In genomic region chr11:62555464-62556092, GRCh38 we compare ENCODE assay signal across 1 cellular context.
TF ChIP-seq lines count a peak whose summit lies in the region.

No MANE protein-coding gene starts in this region.

TF ChIP-seq in K562, 482 proteins besides CTCF, POLR2A, EP300 and RAD21:
- 0 out of 2 replicates have a peak, but pooled peaks have one; percentile 46 for TF ChIP-seq ZNF395 (CRISPR knock-in tag; IDR thresholded peaks at IDR 0.05)
- peak; percentile 81 for TF ChIP-seq MEIS2 (IDR thresholded peaks at IDR 0.05; ENCODE audit: partially characterized antibody)
- peak; percentile 56; the same call in 1 of the 2 replicates for TF ChIP-seq GATA2 (CRISPR knock-in tag; IDR thresholded peaks at IDR 0.05)
- peak; percentile 56 for TF ChIP-seq VEZF1 (CRISPR knock-in tag; IDR thresholded peaks at IDR 0.05)
- peak; percentile 24; the same call in 1 of the 2 replicates for TF ChIP-seq DPF2 (IDR thresholded peaks at IDR 0.05)
- TF ChIP-seq ZNF644 (tag; IDR thresholded peaks at IDR 0.05; ENCODE audit: low read depth) = peak; percentile 55; the same call in 1 of the 2 replicates
- no peak for TF ChIP-seq TEAD1 (CRISPR knock-in tag; IDR thresholded peaks at IDR 0.05)
- TF ChIP-seq ZNF165 (CRISPR knock-in tag; IDR thresholded peaks at IDR 0.05; ENCODE audit: borderline replicate concordance) = no peak
- TF ChIP-seq LEF1 (IDR thresholded peaks at IDR 0.05) = no peak
- no peak for TF ChIP-seq CHD4 (IDR thresholded peaks at IDR 0.05; ENCODE audit: insufficient read depth, insufficient replicate concordance, low read depth, low read length, poor library complexity, severe bottlenecking)
- TF ChIP-seq ZNF347 (CRISPR knock-in tag; IDR thresholded peaks at IDR 0.05; ENCODE audit: low read depth) = no peak
- no peak for TF ChIP-seq CHD2 (IDR thresholded peaks at IDR 0.05; ENCODE audit: low read depth, low read length)
- no peak for TF ChIP-seq MTF1 (CRISPR knock-in tag; IDR thresholded peaks at IDR 0.05; ENCODE audit: borderline replicate concordance)
- TF ChIP-seq HMBOX1 (IDR thresholded peaks at IDR 0.05) = peak; percentile 98
- TF ChIP-seq PBX2 (CRISPR knock-in tag; IDR thresholded peaks at IDR 0.05; ENCODE audit: low read depth) = no peak
- 0 out of 2 replicates have a peak, but pooled peaks have one; percentile 36 for TF ChIP-seq PBX2 (tag; conservative IDR thresholded peaks at IDR 0.05; ENCODE audit: low read depth)
- peak; percentile 94 for TF ChIP-seq SPI1 (IDR thresholded peaks at IDR 0.05; ENCODE audit: borderline replicate concordance, low read depth, low read length)
- peak; percentile 67 for TF ChIP-seq KLF16 (IDR thresholded peaks at IDR 0.05)
- no peak for TF ChIP-seq ZNF717 (CRISPR knock-in tag; IDR thresholded peaks at IDR 0.05)
- peak in 1 of 3 experiments; percentile 1; a peak in 1 of 6 replicates for TF ChIP-seq ZBTB11 (CRISPR knock-in tag; IDR thresholded peaks at IDR 0.05)
- peak; percentile 7; the same call in 1 of the 2 replicates for TF ChIP-seq MYC (IDR thresholded peaks at IDR 0.05; ENCODE audit: low read depth, low read length)
- TF ChIP-seq MYC (CRISPR knock-in tag; IDR thresholded peaks at IDR 0.05; ENCODE audit: borderline replicate concordance, low read depth) = no peak
